16 cellular contexts compared by ENCODE assay signal in genomic region chr1:118119111-118119510, GRCh38.
A peak's percentile ranks its signal among the peaks of the same experiment; 100 is the strongest.
DNase-seq lines count a peak whose midpoint lies in the region; ATAC-seq, FAIRE-seq and TF ChIP-seq lines count a peak whose summit lies in the region.
"Had no signal": no experiment of that assay in that cellular context is flagged by ENCODE, and none has a peak within 500 bp of the region (broad histone marks: within the 10 kb centered on the region; RNA-seq: fewer than 3 reads in every experiment).

No MANE protein-coding gene starts in this region.

- H3K4me3 ChIP-seq in Caco-2 (ENCODE audit: low read depth, low read length) (no peak overlapping the region), body of pancreas (no peak overlapping the region), HepG2 (replicated peaks in 1 of 3; ENCODE audit: insufficient read depth in 1 of 3, low read depth in 2 of 3, low read length in 3 of 3) (no peak overlapping the region), suprapubic skin (no peak overlapping the region)
- H3K4me3 ChIP-seq in CD8-positive, alpha-beta T cell (ENCODE audit: low read depth, low read length): no peak overlapping the region
- H3K4me3 ChIP-seq: K562 had no signal

- TF ChIP-seq POLR2A in body of pancreas (IDR thresholded peaks at IDR 0.05): no peak
- TF ChIP-seq POLR2A in HepG2 (IDR thresholded peaks at IDR 0.05; ENCODE audit: insufficient read depth in 1 of 2, low read depth in 2 of 2, low read length in 2 of 2): no peak
- no peak for TF ChIP-seq POLR2A in suprapubic skin (IDR thresholded peaks at IDR 0.05)

- H3K9me3 ChIP-seq in Caco-2 (no peaks in the 10 kb centered on the region), body of pancreas (no peaks in the 10 kb centered on the region), HepG2 (ENCODE audit: low read length) (no peaks in the 10 kb centered on the region), suprapubic skin (no peaks in the 10 kb centered on the region)
- H3K9me3 ChIP-seq in CD8-positive, alpha-beta T cell (ENCODE audit: low read length): no peaks in the 10 kb centered on the region

- H3K4me1 Mint-ChIP-seq in Caco-2 (ENCODE audit: low read depth, unreplicated experiment): peaks cover 14% of the 10 kb centered on the region
- no peaks in the 10 kb centered on the region for H3K4me1 Mint-ChIP-seq in CD8-positive, alpha-beta T cell (ENCODE audit: low read depth)
- H3K4me1 Mint-ChIP-seq: B cell had no signal

- peak overlapping the region; percentile 46 for H3K27ac Mint-ChIP-seq in Caco-2 (ENCODE audit: unreplicated experiment)
- H3K27ac Mint-ChIP-seq in CD8-positive, alpha-beta T cell: no peak overlapping the region
- H3K27ac Mint-ChIP-seq: B cell; CD4-positive, alpha-beta T cell had no signal

- 59 to 61% methylated on average over 2 of the region's 2 CpGs for WGBS in body of pancreas, 2 donors
- 42% methylated on average over 2 of the region's 2 CpGs for WGBS in HepG2 (ENCODE audit: low lambda C conversion rate)
- 52% methylated on average over 2 of the region's 2 CpGs for WGBS in suprapubic skin

- peak overlapping the region; percentile 60; the same call in 1 of the 2 replicates for H3K4me2 ChIP-seq in HepG2 (ENCODE audit: low read depth, low read length)

- DNase-seq in Caco-2 (no peak), body of pancreas (no peak), HepG2 (ENCODE audit: low spot score) (no peak), renal cortical epithelial cell (ENCODE audit: low read depth) (peak; percentile 62), suprapubic skin (ENCODE audit: low spot score in 2 of 2) (no peak), RWPE1 (ENCODE audit: low spot score) (no peak)
- no peak for DNase-seq in CD8-positive, alpha-beta T cell
- DNase-seq: C1 segment of cervical spinal cord; CD4-positive, alpha-beta T cell; GOT3; H9 had no signal

- no peak for TF ChIP-seq CTCF in Caco-2 (IDR thresholded peaks at IDR 0.05; ENCODE audit: insufficient read depth in 1 of 2, low read depth in 1 of 2, low read length in 1 of 2, severe bottlenecking in 1 of 2, unreplicated experiment in 1 of 2)
- no peak for TF ChIP-seq CTCF in body of pancreas (IDR thresholded peaks at IDR 0.05)
- TF ChIP-seq CTCF in HepG2 (CRISPR knock-in tag; IDR thresholded peaks at IDR 0.05): no peak
- TF ChIP-seq CTCF in suprapubic skin (IDR thresholded peaks at IDR 0.05): no peak
- TF ChIP-seq CTCF in RWPE1 (conservative IDR thresholded peaks at IDR 0.05; ENCODE audit: low read depth): no peak
- no peak for TF ChIP-seq CTCF in CD8-positive, alpha-beta T cell (IDR thresholded peaks at IDR 0.05)

- H3K27me3 Mint-ChIP-seq in Caco-2 (ENCODE audit: insufficient read depth, unreplicated experiment): no peaks in the 10 kb centered on the region
- peaks cover 7% of the 10 kb centered on the region for H3K27me3 Mint-ChIP-seq in CD8-positive, alpha-beta T cell (ENCODE audit: low read depth)

- H3K36me3 Mint-ChIP-seq in Caco-2 (ENCODE audit: insufficient read depth, unreplicated experiment): no peaks in the 10 kb centered on the region
- H3K36me3 Mint-ChIP-seq in CD8-positive, alpha-beta T cell: no peaks in the 10 kb centered on the region

- no peaks in the 10 kb centered on the region for H3K79me2 ChIP-seq in HepG2 (ENCODE audit: insufficient read depth, low read length)

- TF ChIP-seq EP300 in HepG2 (IDR thresholded peaks at IDR 0.05; ENCODE audit: low read depth in 2 of 2, low read length in 2 of 2) (no peak), HepG2 (CRISPR knock-in tag; IDR thresholded peaks at IDR 0.05; ENCODE audit: borderline replicate concordance) (no peak), suprapubic skin (IDR thresholded peaks at IDR 0.05) (no peak)

- no peaks in the 10 kb centered on the region for H4K20me1 ChIP-seq in HepG2 (ENCODE audit: insufficient read depth, low read length)

- H3K27me3 ChIP-seq in Caco-2 (replicated peaks; ENCODE audit: control insufficient read depth, insufficient read depth, low read length) (no peaks in the 10 kb centered on the region), body of pancreas (no peaks in the 10 kb centered on the region), HepG2 (ENCODE audit: control insufficient read depth in 1 of 2, insufficient read depth in 2 of 2, low read length in 2 of 2) (no peaks in the 10 kb centered on the region), suprapubic skin (no peaks in the 10 kb centered on the region)
- no peaks in the 10 kb centered on the region for H3K27me3 ChIP-seq in CD8-positive, alpha-beta T cell (ENCODE audit: insufficient read depth, low read length)

- CTCF ChIA-PET in Caco-2 (lab: Charles Lee): no interaction called here
- CTCF ChIA-PET in HepG2 (lab: Yijun Ruan, JAX; ENCODE audit: low intra/inter-chr PET ratio, low total read pairs): no interaction called here
- CTCF ChIA-PET in RWPE1 (lab: Yijun Ruan, JAX): interaction anchor here (0.6 kb wide), 1 partner anchor 15 kb away, joined by 3 read pairs; no protein-coding TSS in a partner anchor
- CTCF ChIA-PET in CD8-positive, alpha-beta T cell (lab: Charles Lee): no interaction called here

- H2AFZ ChIP-seq in HepG2 (ENCODE audit: low read length): no peak overlapping the region

- no peaks in the 10 kb centered on the region for H3K36me3 ChIP-seq in Caco-2 (ENCODE audit: control insufficient read depth, insufficient read depth, low read length)
- H3K36me3 ChIP-seq in body of pancreas (replicated peaks in 1 of 2; ENCODE audit: insufficient read depth in 1 of 2, low read depth in 2 of 2): no peaks in the 10 kb centered on the region
- no peaks in the 10 kb centered on the region for H3K36me3 ChIP-seq in HepG2 (replicated peaks in 1 of 2; ENCODE audit: control insufficient read depth in 1 of 2, insufficient read depth in 2 of 2, low read length in 2 of 2)
- no peaks in the 10 kb centered on the region for H3K36me3 ChIP-seq in suprapubic skin
- no peaks in the 10 kb centered on the region for H3K36me3 ChIP-seq in CD8-positive, alpha-beta T cell (ENCODE audit: insufficient read depth, low read length)

- H3K9ac ChIP-seq in HepG2 (ENCODE audit: insufficient read depth, low read depth, low read length): no peak overlapping the region

- no peak overlapping the region for H3K4me3 Mint-ChIP-seq in Caco-2 (ENCODE audit: unreplicated experiment)
- H3K4me3 Mint-ChIP-seq in CD8-positive, alpha-beta T cell: no peak overlapping the region
- H3K4me3 Mint-ChIP-seq: B cell; CD4-positive, alpha-beta T cell; H9 had no signal

- in situ Hi-C loops in HepG2 (cut with HindIII; ENCODE audit: extremely low pct_ligation_motif_present, low pct_unique_long_range_greater_than_20kb): no loop called here

- intact Hi-C loops in Caco-2 (cut with micrococcal nuclease; ENCODE audit: unreplicated experiment) (no loop called here), body of pancreas (cut with DNase I) (no loop called here), HepG2 (cut with micrococcal nuclease; ENCODE audit: unreplicated experiment) (no loop called here)
- intact Hi-C loops in CD8-positive, alpha-beta T cell (cut with DNase I, micrococcal nuclease): no loop called here

- peaks cover 15% of the 10 kb centered on the region for H3K4me1 ChIP-seq in Caco-2
- H3K4me1 ChIP-seq in body of pancreas: peaks cover 58% of the 10 kb centered on the region
- peaks cover 37% of the 10 kb centered on the region for H3K4me1 ChIP-seq in HepG2 (ENCODE audit: insufficient read depth, low read length)
- peaks cover 16% of the 10 kb centered on the region for H3K4me1 ChIP-seq in suprapubic skin
- no peaks in the 10 kb centered on the region for H3K4me1 ChIP-seq in CD8-positive, alpha-beta T cell (ENCODE audit: insufficient read depth, low read length)

- FAIRE-seq in HepG2 (lab: Jason Lieb, UNC): no peak
- FAIRE-seq: A204.1, K562 had no signal

- BruUV-seq in Caco-2 (replicated peaks; lab: Mats Ljungman, UMichigan) (no TSS peak), HepG2 (replicated peaks; lab: Mats Ljungman, UMichigan) (no TSS peak)

- H3K27ac ChIP-seq in body of pancreas: peak overlapping the region in 3 of 4 donors; percentile 41 to 42 (median 42)
- no peak overlapping the region for H3K27ac ChIP-seq in HepG2 (ENCODE audit: extremely low read length, insufficient read depth, low read length)
- no peak overlapping the region for H3K27ac ChIP-seq in suprapubic skin
- no peak overlapping the region for H3K27ac ChIP-seq in RWPE1
- no peak overlapping the region for H3K27ac ChIP-seq in CD8-positive, alpha-beta T cell (ENCODE audit: low read depth, low read length)
- H3K27ac ChIP-seq: HL-60 had no signal

- H3K9me3 Mint-ChIP-seq in Caco-2 (ENCODE audit: unreplicated experiment): no peaks in the 10 kb centered on the region
- H3K9me3 Mint-ChIP-seq in CD8-positive, alpha-beta T cell: no peaks in the 10 kb centered on the region
- H3K9me3 Mint-ChIP-seq: CD4-positive, alpha-beta T cell; H9 had no signal

- POLR2A ChIA-PET in Caco-2 (lab: Charles Lee): no interaction called here
- POLR2A ChIA-PET in HepG2 (lab: Yijun Ruan, JAX): no interaction called here
- POLR2A ChIA-PET in RWPE1 (lab: Yijun Ruan, JAX; ENCODE audit: low non-redundant PET): no interaction called here
- POLR2A ChIA-PET in CD8-positive, alpha-beta T cell (lab: Charles Lee): no interaction called here

- ATAC-seq in body of pancreas (no peak), HepG2 (no peak), HG02981 (IDR thresholded peaks at IDR 0.05; ENCODE audit: unreplicated experiment) (no peak)
- ATAC-seq in CD8-positive, alpha-beta T cell: no peak
- ATAC-seq: K562 had no signal

- TF ChIP-seq RAD21 in HepG2 (CRISPR knock-in tag; IDR thresholded peaks at IDR 0.05): no peak

TF ChIP-seq in HepG2, 621 proteins besides CTCF, POLR2A, EP300 and RAD21 (continues in another document):
- TF ChIP-seq ZNF232 (CRISPR knock-in tag; IDR thresholded peaks at IDR 0.05; ENCODE audit: borderline replicate concordance) (no peak), ZNF556 (CRISPR knock-in tag; IDR thresholded peaks at IDR 0.05; ENCODE audit: borderline replicate concordance) (no peak)
- TF ChIP-seq, protein P1, sequence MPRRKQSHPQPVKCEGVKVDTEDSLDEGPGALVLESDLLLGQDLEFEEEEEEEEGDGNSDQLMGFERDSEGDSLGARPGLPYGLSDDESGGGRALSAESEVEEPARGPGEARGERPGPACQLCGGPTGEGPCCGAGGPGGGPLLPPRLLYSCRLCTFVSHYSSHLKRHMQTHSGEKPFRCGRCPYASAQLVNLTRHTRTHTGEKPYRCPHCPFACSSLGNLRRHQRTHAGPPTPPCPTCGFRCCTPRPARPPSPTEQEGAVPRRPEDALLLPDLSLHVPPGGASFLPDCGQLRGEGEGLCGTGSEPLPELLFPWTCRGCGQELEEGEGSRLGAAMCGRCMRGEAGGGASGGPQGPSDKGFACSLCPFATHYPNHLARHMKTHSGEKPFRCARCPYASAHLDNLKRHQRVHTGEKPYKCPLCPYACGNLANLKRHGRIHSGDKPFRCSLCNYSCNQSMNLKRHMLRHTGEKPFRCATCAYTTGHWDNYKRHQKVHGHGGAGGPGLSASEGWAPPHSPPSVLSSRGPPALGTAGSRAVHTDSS (CRISPR knock-in tag; conservative IDR thresholded peaks at IDR 0.05): no peak

Comparison
In these comparisons a context has a peak if more than half of its experiments do, and no peak if none do; other contexts are left out.
1. H3K27ac ChIP-seq: peak in body of pancreas (3 of 4); none in HepG2 (single experiment), suprapubic skin (single experiment), RWPE1 (single experiment) and CD8-positive, alpha-beta T cell (single experiment).